Comparison of ENCODE assay signal across 9 cellular contexts in the genomic region with DNA sequence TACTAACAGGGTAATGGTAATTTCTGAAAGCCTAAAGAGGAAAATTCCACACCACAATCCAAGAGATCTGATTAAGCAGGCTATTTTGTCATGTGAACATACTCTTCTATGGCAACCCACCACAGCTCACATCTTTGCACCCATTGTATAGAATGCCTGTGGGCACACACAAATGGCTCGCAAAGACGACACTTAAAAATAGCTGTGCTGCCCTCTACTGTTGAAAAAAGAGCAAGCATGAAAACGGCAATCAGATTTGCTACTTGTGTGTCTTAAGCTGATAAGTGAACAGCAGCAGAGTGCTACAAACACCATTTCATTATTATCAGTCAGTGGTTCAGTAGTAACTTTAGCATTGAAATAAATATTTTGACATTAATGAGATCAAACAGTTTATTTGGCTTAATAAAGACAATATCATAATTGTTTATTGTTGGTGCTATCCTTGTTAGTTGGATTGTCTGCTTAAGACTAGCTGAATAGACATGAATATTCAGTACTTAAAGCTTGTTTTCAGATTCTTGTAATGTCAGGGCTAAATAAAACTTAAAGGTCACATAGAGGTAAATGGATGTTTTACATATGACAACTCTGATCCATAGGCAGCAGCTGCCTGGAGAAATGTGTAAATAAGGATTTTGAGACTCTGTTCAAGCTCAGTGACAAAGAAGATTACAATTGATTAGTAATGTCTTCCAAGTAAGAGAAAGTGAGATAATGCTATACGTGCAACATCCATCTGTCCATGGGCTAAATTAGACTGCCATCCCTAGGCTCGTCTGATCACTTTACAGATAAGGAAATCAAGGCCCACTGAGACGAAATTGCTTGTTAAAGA.
DNase-seq lines count a peak whose midpoint lies in the region; ATAC-seq and TF ChIP-seq lines count a peak whose summit lies in the region.
"Had no signal": no experiment of that assay in that cellular context is flagged by ENCODE, and none has a peak within 500 bp of the region (broad histone marks: within the 10 kb centered on the region; RNA-seq: fewer than 3 reads in every experiment).

No MANE protein-coding gene starts in this region.

- no peaks in the 10 kb centered on the region for H3K9me3 ChIP-seq in CD8-positive, alpha-beta T cell (ENCODE audit: low read length)
- peaks cover 0 to 9% of the 10 kb centered on the region in 2 donors for H3K9me3 ChIP-seq in left lung
- H3K9me3 ChIP-seq: SJSA1 had no signal

- DNase-seq in CD8-positive, alpha-beta T cell = peak in 2 of 7 experiments; percentile 6 to 10
- DNase-seq in NCI-H2029 treated with DMSO at 0.1 percent for 48 hours (lab: John Stamatoyannopoulos, UW) (peak; percentile 2), left lung (no peak), omental fat pad (ENCODE audit: low spot score) (no peak), Right ventricle myocardium inferior (ENCODE audit: missing footprints) (no peak)
- DNase-seq in activated T-helper 2 cell treated with anti-CD3 and anti-CD28 coated beads, Interferon-gamma antibody, Interleukin-2, Interleukin-4, amounts not matched to agents 10 μg/mL and 5 μg/mL and 100 μg/mL, durations not matched to agents 14 hours and 24 hours and 36 hours (ENCODE audit: low spot score) = peak; percentile 8

- intact Hi-C loops in CD8-positive, alpha-beta T cell (cut with DNase I, micrococcal nuclease) = loop anchor here in 1 of 2 experiments (5.0 kb wide), 1 partner anchor 796 kb away; no protein-coding TSS in a partner anchor
- intact Hi-C loops in activated T-helper 2 cell treated with anti-CD3 and anti-CD28 coated beads, Interferon-gamma antibody, Interleukin-2, Interleukin-4, amounts not matched to agents 10 μg/mL and 5 μg/mL and 100 μg/mL, durations not matched to agents 14 hours and 24 hours and 36 hours (cut with micrococcal nuclease) = loop anchor here (1.0 kb wide), 1 partner anchor 797 kb away; no protein-coding TSS in a partner anchor
- intact Hi-C loops in left lung (cut with DNase I) (no loop called here), Right ventricle myocardium inferior (cut with DNase I) (loop anchor here (2.0 kb wide), 1 partner anchor 798 kb away; no protein-coding TSS in a partner anchor)

- H3K4me3 ChIP-seq in CD8-positive, alpha-beta T cell (ENCODE audit: low read depth, low read length) = no peak overlapping the region
- H3K4me3 ChIP-seq in left lung = no peak overlapping the region
- H3K4me3 ChIP-seq: SJSA1 had no signal

- H3K27ac ChIP-seq in CD8-positive, alpha-beta T cell (ENCODE audit: low read depth, low read length) = no peak overlapping the region
- no peak overlapping the region for H3K27ac ChIP-seq in left lung
- H3K27ac ChIP-seq: SJSA1 had no signal

- TF ChIP-seq CTCF in CD8-positive, alpha-beta T cell (IDR thresholded peaks at IDR 0.05) = peak; percentile 23
- TF ChIP-seq CTCF in left lung (IDR thresholded peaks at IDR 0.05) = peak; percentile 24 to 61
- no peak for TF ChIP-seq CTCF in omental fat pad (IDR thresholded peaks at IDR 0.05)

- peaks cover 2% of the 10 kb centered on the region for H3K27me3 Mint-ChIP-seq in CD8-positive, alpha-beta T cell (ENCODE audit: low read depth)
- peaks cover 2% of the 10 kb centered on the region for H3K27me3 Mint-ChIP-seq in activated T-helper 2 cell treated with anti-CD3 and anti-CD28 coated beads, Interferon-gamma antibody, Interleukin-2, Interleukin-4, amounts not matched to agents 10 μg/mL and 5 μg/mL and 100 μg/mL, durations not matched to agents 14 hours and 24 hours and 36 hours (ENCODE audit: low read depth)

- no peaks in the 10 kb centered on the region for H3K4me1 Mint-ChIP-seq in CD8-positive, alpha-beta T cell (ENCODE audit: low read depth)
- no peaks in the 10 kb centered on the region for H3K4me1 Mint-ChIP-seq in activated T-helper 2 cell treated with anti-CD3 and anti-CD28 coated beads, Interferon-gamma antibody, Interleukin-2, Interleukin-4, amounts not matched to agents 10 μg/mL and 5 μg/mL and 100 μg/mL, durations not matched to agents 14 hours and 24 hours and 36 hours (ENCODE audit: low read depth)

- POLR2A ChIA-PET in CD8-positive, alpha-beta T cell (lab: Charles Lee) = no interaction called here

- no peaks in the 10 kb centered on the region for H3K36me3 ChIP-seq in CD8-positive, alpha-beta T cell (ENCODE audit: insufficient read depth, low read length)
- H3K36me3 ChIP-seq in left lung = no peaks in the 10 kb centered on the region
- H3K36me3 ChIP-seq: SJSA1 had no signal

- no peak overlapping the region for H3K27ac Mint-ChIP-seq in CD8-positive, alpha-beta T cell
- no peak overlapping the region for H3K27ac Mint-ChIP-seq in activated T-helper 2 cell treated with anti-CD3 and anti-CD28 coated beads, Interferon-gamma antibody, Interleukin-2, Interleukin-4, amounts not matched to agents 10 μg/mL and 5 μg/mL and 100 μg/mL, durations not matched to agents 14 hours and 24 hours and 36 hours

- no peaks in the 10 kb centered on the region for H3K4me1 ChIP-seq in CD8-positive, alpha-beta T cell (ENCODE audit: insufficient read depth, low read length)
- no peaks in the 10 kb centered on the region for H3K4me1 ChIP-seq in left lung
- H3K4me1 ChIP-seq: SJSA1 had no signal

- no peaks in the 10 kb centered on the region for H3K27me3 ChIP-seq in CD8-positive, alpha-beta T cell (ENCODE audit: insufficient read depth, low read length)
- no peaks in the 10 kb centered on the region for H3K27me3 ChIP-seq in left lung
- H3K27me3 ChIP-seq: SJSA1 had no signal

- no peak for TF ChIP-seq POLR2A in GM18505 (IDR thresholded peaks at IDR 0.05; ENCODE audit: borderline replicate concordance, extremely low read depth, insufficient read depth, insufficient read length)

- H3K9me3 Mint-ChIP-seq in CD8-positive, alpha-beta T cell = peaks cover 6% of the 10 kb centered on the region
- H3K9me3 Mint-ChIP-seq in activated T-helper 2 cell treated with anti-CD3 and anti-CD28 coated beads, Interferon-gamma antibody, Interleukin-2, Interleukin-4, amounts not matched to agents 10 μg/mL and 5 μg/mL and 100 μg/mL, durations not matched to agents 14 hours and 24 hours and 36 hours = no peaks in the 10 kb centered on the region

- no peak for ATAC-seq in CD8-positive, alpha-beta T cell
- peak; percentile 88 for ATAC-seq in GM18505 (IDR thresholded peaks at IDR 0.05; ENCODE audit: unreplicated experiment)
- ATAC-seq in HG02852 (IDR thresholded peaks at IDR 0.05; ENCODE audit: unreplicated experiment) = peak; percentile 91
- ATAC-seq in left lung = peak; percentile 72
- ATAC-seq in omental fat pad (ENCODE audit: low FRiP score) = no peak
- ATAC-seq in Right ventricle myocardium inferior = no peak

- no peaks in the 10 kb centered on the region for H3K36me3 Mint-ChIP-seq in CD8-positive, alpha-beta T cell
- H3K36me3 Mint-ChIP-seq in activated T-helper 2 cell treated with anti-CD3 and anti-CD28 coated beads, Interferon-gamma antibody, Interleukin-2, Interleukin-4, amounts not matched to agents 10 μg/mL and 5 μg/mL and 100 μg/mL, durations not matched to agents 14 hours and 24 hours and 36 hours (ENCODE audit: low read depth) = no peaks in the 10 kb centered on the region

- CTCF ChIA-PET in CD8-positive, alpha-beta T cell (lab: Charles Lee) = interaction anchor here (0.6 to 2.8 kb wide), 11 partner anchors 8 to 810 kb away, joined by 3 to 36 read pairs (median 3); no protein-coding TSS in a partner anchor

- H3K4me3 Mint-ChIP-seq in CD8-positive, alpha-beta T cell = no peak overlapping the region
- H3K4me3 Mint-ChIP-seq in activated T-helper 2 cell treated with anti-CD3 and anti-CD28 coated beads, Interferon-gamma antibody, Interleukin-2, Interleukin-4, amounts not matched to agents 10 μg/mL and 5 μg/mL and 100 μg/mL, durations not matched to agents 14 hours and 24 hours and 36 hours (ENCODE audit: low read depth) = no peak overlapping the region

Comparison
In these comparisons a context has a peak if more than half of its experiments do, and no peak if none do; other contexts are left out.
1. ATAC-seq: peak in GM18505 (single experiment), HG02852 (single experiment) and left lung (single experiment); none in CD8-positive, alpha-beta T cell (single experiment), omental fat pad (single experiment) and Right ventricle myocardium inferior (single experiment).
2. DNase-seq: peak in NCI-H2029 treated with DMSO at 0.1 percent for 48 hours (single experiment) and activated T-helper 2 cell treated with anti-CD3 and anti-CD28 coated beads, Interferon-gamma antibody, Interleukin-2, Interleukin-4, amounts not matched to agents 10 μg/mL and 5 μg/mL and 100 μg/mL, durations not matched to agents 14 hours and 24 hours and 36 hours (single experiment); none in left lung (0 of 2), omental fat pad (single experiment) and Right ventricle myocardium inferior (single experiment).
3. CTCF ChIP-seq: peak in CD8-positive, alpha-beta T cell (single experiment) and left lung (2 of 2); none in omental fat pad (0 of 3).
4. intact Hi-C loops: an anchor here in activated T-helper 2 cell treated with anti-CD3 and anti-CD28 coated beads, Interferon-gamma antibody, Interleukin-2, Interleukin-4, amounts not matched to agents 10 μg/mL and 5 μg/mL and 100 μg/mL, durations not matched to agents 14 hours and 24 hours and 36 hours (1.0 kb wide) and Right ventricle myocardium inferior (2.0 kb wide); none called in left lung.